In genomic region chr10:76732306-76732705, GRCh38 we compare ENCODE assay signal across 23 cellular contexts.
"Had no signal": no experiment of that assay in that cellular context is flagged by ENCODE, and none has a peak within 500 bp of the region (broad histone marks: within the 10 kb centered on the region; RNA-seq: fewer than 3 reads in every experiment).

No MANE protein-coding gene starts in this region.

- H3K27me3 ChIP-seq: colonic mucosa, esophagus squamous epithelium, gastrocnemius medialis, left lung had no signal

- H3K27ac ChIP-seq: colonic mucosa, epithelial cell of prostate, esophagus squamous epithelium, gastrocnemius medialis, heart right ventricle, left lung, lower lobe of right lung had no signal

- H3K4me3 ChIP-seq: colonic mucosa, esophagus squamous epithelium, gastrocnemius medialis, heart right ventricle, left lung, lower lobe of right lung, mucosa of descending colon had no signal

- H3K27ac Mint-ChIP-seq: dendritic cell treated with granulocyte-macrophage colony-stimulating factor and Interleukin-4, amounts not matched to agents 40 ng/mL and 50 ng/mL, for 4 days; effector memory CD8-positive, alpha-beta T cell; endodermal cell; mesothelial cell of epicardium had no signal

- H3K9me3 ChIP-seq: colonic mucosa, esophagus squamous epithelium, gastrocnemius medialis, lower lobe of right lung, mucosa of descending colon had no signal

- DNase-seq: colonic mucosa; cortex of kidney; effector CD8-positive, alpha-beta T cell; effector memory CD8-positive, alpha-beta T cell; endodermal cell; erythroblast; esophagus squamous epithelium; foreskin melanocyte; gastrocnemius medialis; glutamatergic neuron; head of caudate nucleus; heart right ventricle; hippocampal formation; left cardiac atrium; left lung; left ventricle myocardium superior; lower lobe of right lung; mesenchymal stem cell; mucosa of descending colon had no signal

- H3K36me3 ChIP-seq: colonic mucosa, esophagus squamous epithelium, gastrocnemius medialis, heart right ventricle, left lung, lower lobe of right lung had no signal

- H3K4me1 ChIP-seq: colonic mucosa, esophagus squamous epithelium, gastrocnemius medialis, heart right ventricle, left lung, lower lobe of right lung had no signal

- H3K27me3 Mint-ChIP-seq: effector memory CD8-positive, alpha-beta T cell had no signal

- H3K4me3 Mint-ChIP-seq: dendritic cell treated with granulocyte-macrophage colony-stimulating factor and Interleukin-4, amounts not matched to agents 40 ng/mL and 50 ng/mL, for 4 days; effector memory CD8-positive, alpha-beta T cell; endodermal cell; mesothelial cell of epicardium had no signal

- H3K4me1 Mint-ChIP-seq: endodermal cell had no signal

- ATAC-seq: effector memory CD8-positive, alpha-beta T cell; esophagus mucosa; gastrocnemius medialis; heart right ventricle; left cardiac atrium; left lung; left ventricle myocardium superior; lower lobe of right lung; mucosa of descending colon had no signal
